In the genomic region with DNA sequence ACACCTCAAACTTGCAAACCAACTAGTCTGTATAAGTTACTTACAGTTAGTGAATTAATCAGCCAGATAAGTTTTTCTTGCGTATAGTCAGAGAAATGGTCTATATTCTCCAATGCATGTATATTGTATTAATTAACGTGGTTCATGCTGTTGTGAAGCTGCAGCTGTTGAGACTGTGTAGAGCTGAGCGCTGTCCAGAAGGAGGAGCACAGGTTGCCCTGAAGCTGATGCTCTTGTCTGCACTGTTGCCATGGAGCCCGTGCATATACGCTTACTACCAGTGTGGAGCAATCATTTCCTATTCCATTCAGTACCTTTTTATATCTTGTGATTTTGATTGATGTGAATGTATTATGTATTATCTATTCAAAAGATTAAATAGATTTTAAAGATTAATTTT, we compare ENCODE assay signal across 8 cellular contexts.
DNase-seq lines count a peak whose midpoint lies in the region; ATAC-seq and TF ChIP-seq lines count a peak whose summit lies in the region.

No MANE protein-coding gene starts in this region.

- no peak overlapping the region for H3K4me3 Mint-ChIP-seq in effector memory CD8-positive, alpha-beta T cell

- H3K27me3 ChIP-seq in Karpas-422 (ENCODE audit: low read length), result no peaks in the 10 kb centered on the region

- H3K9me3 ChIP-seq in Karpas-422 (ENCODE audit: low read length), result no peaks in the 10 kb centered on the region

- H3K9me3 Mint-ChIP-seq in effector memory CD8-positive, alpha-beta T cell, result no peaks in the 10 kb centered on the region

- peak; percentile 75 for DNase-seq in Karpas-422
- DNase-seq in effector memory CD8-positive, alpha-beta T cell, result peak; percentile 49 to 54 (median 53)
- peak; percentile 28 for DNase-seq in stimulated activated CD8-positive, alpha-beta memory T cell treated with anti-CD3 and anti-CD28 coated beads, Interleukin-12 subunit alpha, Interleukin-12 subunit beta, amount 100 ng/mL, for 1 hour (ENCODE audit: low read depth)
- no peak for DNase-seq in GM13977 (ENCODE audit: low spot score)
- DNase-seq in anterior cingulate cortex (lab: John Stamatoyannopoulos, UW), result no peak

- no peaks in the 10 kb centered on the region for H4K20me1 ChIP-seq in Karpas-422 (ENCODE audit: insufficient read depth, low read depth, low read length)

- H3K36me3 Mint-ChIP-seq in effector memory CD8-positive, alpha-beta T cell (ENCODE audit: insufficient read depth), result no peaks in the 10 kb centered on the region

- ATAC-seq in GM18498 (IDR thresholded peaks at IDR 0.05; ENCODE audit: unreplicated experiment) (peak; percentile 84), GM19452 (IDR thresholded peaks at IDR 0.05; ENCODE audit: unreplicated experiment) (no peak)
- ATAC-seq in effector memory CD8-positive, alpha-beta T cell (replicated peaks), result peak; percentile 100

- in situ Hi-C loops in GM13977 (cut with MboI; ENCODE audit: low pct_unique_long_range_greater_than_20kb, low sequenced_read_pairs, unreplicated experiment), result no loop called here

- H3K79me2 ChIP-seq in Karpas-422 (ENCODE audit: low read length), result no peaks in the 10 kb centered on the region

- H2AFZ ChIP-seq in Karpas-422 (ENCODE audit: low read length), result no peak overlapping the region

- no peaks in the 10 kb centered on the region for H3K4me1 Mint-ChIP-seq in effector memory CD8-positive, alpha-beta T cell (ENCODE audit: low read depth in 2 of 2)

- TF ChIP-seq CTCF in VCaP (conservative IDR thresholded peaks at IDR 0.05), result peak; percentile 66
- no peak for TF ChIP-seq CTCF in GM13977 (IDR thresholded peaks at IDR 0.05; ENCODE audit: extremely low read depth, insufficient read depth, missing control alignments)

- no peak overlapping the region for H3K27ac ChIP-seq in Karpas-422 (ENCODE audit: low read length)
- no peak overlapping the region for H3K27ac ChIP-seq in VCaP

- no peak overlapping the region for H3K4me2 ChIP-seq in Karpas-422 (ENCODE audit: low read depth, low read length, poor library complexity, severe bottlenecking)

- no peaks in the 10 kb centered on the region for H3K36me3 ChIP-seq in Karpas-422 (ENCODE audit: insufficient read depth, low read length)

- no peak overlapping the region for H3K9ac ChIP-seq in Karpas-422 (ENCODE audit: low read length)

- peaks cover 9% of the 10 kb centered on the region in 2 donors for H3K27me3 Mint-ChIP-seq in effector memory CD8-positive, alpha-beta T cell

- H3K4me1 ChIP-seq in Karpas-422 (ENCODE audit: low read length), result no peaks in the 10 kb centered on the region

- H3K27ac Mint-ChIP-seq in effector memory CD8-positive, alpha-beta T cell, result no peak overlapping the region

- H3K9me2 ChIP-seq in Karpas-422 (replicated peaks; ENCODE audit: insufficient read depth, low read length), result no peaks in the 10 kb centered on the region

- no peak overlapping the region for H3K4me3 ChIP-seq in Karpas-422 (ENCODE audit: low read length)

Comparison
In these comparisons a context has a peak if more than half of its experiments do, and no peak if none do; other contexts are left out.
1. DNase-seq: peak in Karpas-422 (single experiment), effector memory CD8-positive, alpha-beta T cell (3 of 3) and stimulated activated CD8-positive, alpha-beta memory T cell treated with anti-CD3 and anti-CD28 coated beads, Interleukin-12 subunit alpha, Interleukin-12 subunit beta, amount 100 ng/mL, for 1 hour (single experiment); none in GM13977 (single experiment) and anterior cingulate cortex (0 of 58).